ENCODE assay signal across 16 cellular contexts in the genomic region with DNA sequence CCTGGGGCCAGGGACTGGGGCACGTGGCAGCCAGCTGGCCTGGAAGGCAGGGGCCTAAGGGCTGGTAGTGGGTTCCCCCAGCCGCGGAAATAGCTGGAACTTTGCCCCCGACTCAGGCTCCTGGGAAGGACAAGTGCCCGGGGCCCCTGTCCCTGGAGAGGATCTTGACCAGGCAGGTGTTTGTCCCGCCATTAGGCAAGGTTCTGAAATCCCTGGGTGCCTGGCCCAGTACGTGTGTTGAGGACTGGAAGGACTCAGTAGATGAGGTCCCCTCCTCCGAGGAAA.
DNase-seq lines count a peak whose midpoint lies in the region; ATAC-seq and TF ChIP-seq lines count a peak whose summit lies in the region.
"Had no signal": no experiment of that assay in that cellular context is flagged by ENCODE, and none has a peak within 500 bp of the region (broad histone marks: within the 10 kb centered on the region; RNA-seq: fewer than 3 reads in every experiment).

No MANE protein-coding gene starts in this region.

- H2AFZ ChIP-seq in osteoblast (ENCODE audit: low read length) = no peak overlapping the region

- H3K27me3 Mint-ChIP-seq in activated CD4-positive, alpha-beta memory T cell treated with anti-CD3 and anti-CD28 coated beads, Interleukin-2, amount 10 ng/mL, durations not matched to agents 7 days and 5 days = peaks cover 4% of the 10 kb centered on the region
- H3K27me3 Mint-ChIP-seq in activated CD4-positive, alpha-beta memory T cell treated with anti-CD3 and anti-CD28 coated beads for 36 hours = no peaks in the 10 kb centered on the region
- H3K27me3 Mint-ChIP-seq in CD4-positive, alpha-beta T cell = no peaks in the 10 kb centered on the region
- H3K27me3 Mint-ChIP-seq in T-helper 17 cell = no peaks in the 10 kb centered on the region
- H3K27me3 Mint-ChIP-seq: progenitor cell of endocrine pancreas had no signal

- no peak for DNase-seq in activated CD4-positive, alpha-beta memory T cell treated with anti-CD3 and anti-CD28 coated beads, Interleukin-2, amount 10 ng/mL, durations not matched to agents 7 days and 5 days
- DNase-seq in activated CD4-positive, alpha-beta memory T cell treated with anti-CD3 and anti-CD28 coated beads for 36 hours = no peak
- DNase-seq in CD4-positive, alpha-beta T cell = no peak
- no peak for DNase-seq in T-helper 17 cell
- peak; percentile 57 for DNase-seq in osteoblast (ENCODE audit: insufficient read length, low spot score, missing footprints)
- no peak for DNase-seq in GM03348 (ENCODE audit: low spot score)
- DNase-seq in caudate nucleus (lab: John Stamatoyannopoulos, UW) = no peak
- no peak for DNase-seq in substantia nigra (lab: John Stamatoyannopoulos, UW)
- DNase-seq: DMS79 treated with DMSO at 0.1 percent for 48 hours; NCI-H2029; stimulated activated CD4-positive, alpha-beta T cell treated with anti-CD3 and anti-CD28 coated beads, Interleukin-4, amount 100 ng/mL, for 4 hours had no signal

- H3K4me2 ChIP-seq in osteoblast (ENCODE audit: insufficient read depth, low read length) = no peak overlapping the region

- no peak overlapping the region for H3K27ac ChIP-seq in CD4-positive, alpha-beta T cell (ENCODE audit: low read depth, low read length)
- H3K27ac ChIP-seq in osteoblast (ENCODE audit: low read depth, low read length) (no peak overlapping the region), caudate nucleus (ENCODE audit: low read depth, low read length) (no peak overlapping the region), substantia nigra (ENCODE audit: low read depth, low read length, poor library complexity, severe bottlenecking) (no peak overlapping the region)
- H3K27ac ChIP-seq: RWPE1, tibial artery had no signal

- H3K4me3 ChIP-seq in osteoblast (ENCODE audit: insufficient read depth, low read length) = no peak overlapping the region
- H3K4me3 ChIP-seq: lung, tibial artery had no signal

- POLR2A ChIA-PET in activated CD4-positive, alpha-beta memory T cell treated with anti-CD3 and anti-CD28 coated beads, Interleukin-2, amount 10 ng/mL, durations not matched to agents 7 days and 5 days (lab: Charles Lee) = interaction anchor here (0.9 to 1.3 kb wide), 2 partner anchors 22 to 153 kb away, joined by 3 to 4 read pairs; partner anchors contain the start of gene CCDC77
- POLR2A ChIA-PET in activated CD4-positive, alpha-beta memory T cell treated with anti-CD3 and anti-CD28 coated beads for 36 hours (lab: Charles Lee) = no interaction called here
- POLR2A ChIA-PET in CD4-positive, alpha-beta T cell (lab: Charles Lee) = interaction anchor here (0.5 to 1.0 kb wide), 4 partner anchors 10 to 205 kb away, joined by 3 to 5 read pairs (median 4); no protein-coding TSS in a partner anchor

- no peaks in the 10 kb centered on the region for H3K9me3 ChIP-seq in CD4-positive, alpha-beta T cell (ENCODE audit: control insufficient read depth, low read length)
- no peaks in the 10 kb centered on the region for H3K9me3 ChIP-seq in T-helper 17 cell (ENCODE audit: control insufficient read depth, low read length, poor library complexity, severe bottlenecking)
- H3K9me3 ChIP-seq in osteoblast (ENCODE audit: low read depth, low read length) = no peaks in the 10 kb centered on the region
- H3K9me3 ChIP-seq: heart left ventricle, tibial artery had no signal

- ATAC-seq in CD4-positive, alpha-beta T cell (ENCODE audit: poor library complexity) = no peak
- no peak for ATAC-seq in T-helper 17 cell
- ATAC-seq: heart left ventricle had no signal

- H3K4me1 Mint-ChIP-seq in activated CD4-positive, alpha-beta memory T cell treated with anti-CD3 and anti-CD28 coated beads, Interleukin-2, amount 10 ng/mL, durations not matched to agents 7 days and 5 days = peaks cover 32% of the 10 kb centered on the region
- H3K4me1 Mint-ChIP-seq in activated CD4-positive, alpha-beta memory T cell treated with anti-CD3 and anti-CD28 coated beads for 36 hours (ENCODE audit: low read depth) = peaks cover 26% of the 10 kb centered on the region
- H3K4me1 Mint-ChIP-seq in CD4-positive, alpha-beta T cell (ENCODE audit: low read depth) = peaks cover 78% of the 10 kb centered on the region
- peaks cover 42% of the 10 kb centered on the region for H3K4me1 Mint-ChIP-seq in T-helper 17 cell

- H3K4me3 Mint-ChIP-seq in activated CD4-positive, alpha-beta memory T cell treated with anti-CD3 and anti-CD28 coated beads, Interleukin-2, amount 10 ng/mL, durations not matched to agents 7 days and 5 days = peak overlapping the region; percentile 46
- no peak overlapping the region for H3K4me3 Mint-ChIP-seq in activated CD4-positive, alpha-beta memory T cell treated with anti-CD3 and anti-CD28 coated beads for 36 hours
- H3K4me3 Mint-ChIP-seq in CD4-positive, alpha-beta T cell = peak overlapping the region; percentile 83
- peak overlapping the region; percentile 93 for H3K4me3 Mint-ChIP-seq in T-helper 17 cell

- H3K4me1 ChIP-seq in osteoblast (ENCODE audit: insufficient read depth, low read length) = no peaks in the 10 kb centered on the region

- no peak for TF ChIP-seq CTCF in CD4-positive, alpha-beta T cell (IDR thresholded peaks at IDR 0.05)
- TF ChIP-seq CTCF in osteoblast (IDR thresholded peaks at IDR 0.05; ENCODE audit: extremely low read depth, low read depth, low read length) = no peak

- no peaks in the 10 kb centered on the region for H3K9me3 Mint-ChIP-seq in activated CD4-positive, alpha-beta memory T cell treated with anti-CD3 and anti-CD28 coated beads, Interleukin-2, amount 10 ng/mL, durations not matched to agents 7 days and 5 days
- H3K9me3 Mint-ChIP-seq in activated CD4-positive, alpha-beta memory T cell treated with anti-CD3 and anti-CD28 coated beads for 36 hours = no peaks in the 10 kb centered on the region
- H3K9me3 Mint-ChIP-seq in CD4-positive, alpha-beta T cell = no peaks in the 10 kb centered on the region

- no peaks in the 10 kb centered on the region for H3K36me3 Mint-ChIP-seq in activated CD4-positive, alpha-beta memory T cell treated with anti-CD3 and anti-CD28 coated beads, Interleukin-2, amount 10 ng/mL, durations not matched to agents 7 days and 5 days (ENCODE audit: low read depth)
- no peaks in the 10 kb centered on the region for H3K36me3 Mint-ChIP-seq in activated CD4-positive, alpha-beta memory T cell treated with anti-CD3 and anti-CD28 coated beads for 36 hours
- peaks cover 14% of the 10 kb centered on the region for H3K36me3 Mint-ChIP-seq in CD4-positive, alpha-beta T cell (ENCODE audit: low read depth)
- H3K36me3 Mint-ChIP-seq in T-helper 17 cell (ENCODE audit: low read depth) = no peaks in the 10 kb centered on the region

- intact Hi-C loops in activated CD4-positive, alpha-beta memory T cell treated with anti-CD3 and anti-CD28 coated beads for 36 hours (cut with micrococcal nuclease) = no loop called here
- intact Hi-C loops in CD4-positive, alpha-beta T cell (cut with DNase I, micrococcal nuclease) = no loop called here

- no peaks in the 10 kb centered on the region for H3K36me3 ChIP-seq in osteoblast (ENCODE audit: insufficient read depth, low read length)

- CTCF ChIA-PET in activated CD4-positive, alpha-beta memory T cell treated with anti-CD3 and anti-CD28 coated beads, Interleukin-2, amount 10 ng/mL, durations not matched to agents 7 days and 5 days (lab: Charles Lee) = interaction anchor here (0.7 to 1.0 kb wide), 2 partner anchors 56 to 200 kb away, joined by 3 read pairs; no protein-coding TSS in a partner anchor
- CTCF ChIA-PET in activated CD4-positive, alpha-beta memory T cell treated with anti-CD3 and anti-CD28 coated beads for 36 hours (lab: Charles Lee) = interaction anchor here (1.2 kb wide), 1 partner anchor 101 kb away, joined by 5 read pairs; no protein-coding TSS in a partner anchor
- CTCF ChIA-PET in CD4-positive, alpha-beta T cell (lab: Charles Lee) = interaction anchor here (1.7 kb wide), 1 partner anchor 101 kb away, joined by 9 read pairs; no protein-coding TSS in a partner anchor

- no peaks in the 10 kb centered on the region for H4K20me1 ChIP-seq in osteoblast (ENCODE audit: insufficient read depth, low read length)

- no peaks in the 10 kb centered on the region for H3K79me2 ChIP-seq in osteoblast (ENCODE audit: insufficient read depth, low read length)

- no peak overlapping the region for H3K27ac Mint-ChIP-seq in activated CD4-positive, alpha-beta memory T cell treated with anti-CD3 and anti-CD28 coated beads, Interleukin-2, amount 10 ng/mL, durations not matched to agents 7 days and 5 days
- no peak overlapping the region for H3K27ac Mint-ChIP-seq in activated CD4-positive, alpha-beta memory T cell treated with anti-CD3 and anti-CD28 coated beads for 36 hours
- peak overlapping the region; percentile 81 for H3K27ac Mint-ChIP-seq in CD4-positive, alpha-beta T cell
- peak overlapping the region; percentile 93 for H3K27ac Mint-ChIP-seq in T-helper 17 cell
- H3K27ac Mint-ChIP-seq: progenitor cell of endocrine pancreas had no signal

- H3K27me3 ChIP-seq in CD4-positive, alpha-beta T cell (ENCODE audit: control insufficient read depth, insufficient read depth, low read length) = no peaks in the 10 kb centered on the region
- peaks cover 27% of the 10 kb centered on the region for H3K27me3 ChIP-seq in osteoblast (ENCODE audit: insufficient read depth, low read length)
- H3K27me3 ChIP-seq: heart left ventricle, tibial artery had no signal

Comparison
In these comparisons a context has a peak if more than half of its experiments do, and no peak if none do; other contexts are left out.
1. H3K27ac Mint-ChIP-seq: peak in CD4-positive, alpha-beta T cell (single experiment) and T-helper 17 cell (single experiment); none in activated CD4-positive, alpha-beta memory T cell treated with anti-CD3 and anti-CD28 coated beads, Interleukin-2, amount 10 ng/mL, durations not matched to agents 7 days and 5 days (single experiment) and activated CD4-positive, alpha-beta memory T cell treated with anti-CD3 and anti-CD28 coated beads for 36 hours (single experiment).